ENCODE assay signal across 8 cellular contexts in genomic region chr19:18091217-18091608, GRCh38. TPM values are rescaled to one million over a fixed set of nuclear protein-coding genes. Genes with fewer than 3 reads are reported as not detected.
A peak's percentile ranks its signal among the peaks of the same experiment; 100 is the strongest.
DNase-seq lines count a peak whose midpoint lies in the region; ATAC-seq, FAIRE-seq and TF ChIP-seq lines count a peak whose summit lies in the region.

No MANE protein-coding gene starts in this region.

- no TSS peak for BruUV-seq in OCI-LY7 (replicated peaks; lab: Mats Ljungman, UMichigan)

- H3K9ac ChIP-seq in DND-41 (ENCODE audit: low read depth, low read length) (no peak overlapping the region), smooth muscle cell (ENCODE audit: low read depth) (no peak overlapping the region)

- no peak for FAIRE-seq in D721Med (lab: Jason Lieb, UNC)

- peaks cover 35 to 79% (median 64%) of the 10 kb centered on the region in 7 donors for H3K4me1 Mint-ChIP-seq in naive thymus-derived CD4-positive, alpha-beta T cell

- POLR2A ChIA-PET in OCI-LY7 (lab: Charles Lee): interaction anchor here (0.6 to 1.6 kb wide), 6 partner anchors 8 to 232 kb away, joined by 3 to 10 read pairs (median 6); no protein-coding TSS in a partner anchor
- POLR2A ChIA-PET in naive thymus-derived CD4-positive, alpha-beta T cell (lab: Charles Lee): interaction anchor here (0.6 to 15.6 kb wide), 16 partner anchors 14 to 231 kb away, joined by 3 to 169 read pairs (median 4); partner anchors contain the start of genes ARRDC2, JUND and PIK3R2

- H3K27ac ChIP-seq in DND-41 (ENCODE audit: low read length) (no peak overlapping the region), OCI-LY7 (ENCODE audit: low read depth, low read length, poor library complexity, severe bottlenecking) (peak overlapping the region; percentile 97), tibial artery (peak overlapping the region; percentile 42 to 46), smooth muscle cell (ENCODE audit: low read depth) (no peak overlapping the region)
- peak overlapping the region; percentile 82 for H3K27ac ChIP-seq in naive thymus-derived CD4-positive, alpha-beta T cell (ENCODE audit: low read depth, low read length)

- H3K27me3 Mint-ChIP-seq in naive thymus-derived CD4-positive, alpha-beta T cell: no peaks in the 10 kb centered on the region

- H3K9me3 ChIP-seq in DND-41 (ENCODE audit: insufficient read depth, low read length, severe bottlenecking) (no peaks in the 10 kb centered on the region), OCI-LY7 (ENCODE audit: low read length) (no peaks in the 10 kb centered on the region), tibial artery (no peaks in the 10 kb centered on the region), smooth muscle cell (replicated peaks; ENCODE audit: low read depth) (no peaks in the 10 kb centered on the region)
- no peaks in the 10 kb centered on the region for H3K9me3 ChIP-seq in naive thymus-derived CD4-positive, alpha-beta T cell (ENCODE audit: control insufficient read depth in 2 of 3, low read length in 3 of 3)

- no peak for ATAC-seq in DND-41 (ENCODE audit: insufficient read depth, low read depth)
- peak; percentile 84 for ATAC-seq in naive thymus-derived CD4-positive, alpha-beta T cell
- no peak for ATAC-seq in GM21619 (IDR thresholded peaks at IDR 0.05; ENCODE audit: unreplicated experiment)

- peaks cover 0 to 2% (median 0%) of the 10 kb centered on the region in 5 donors for H3K36me3 Mint-ChIP-seq in naive thymus-derived CD4-positive, alpha-beta T cell

- H3K4me1 ChIP-seq in DND-41 (ENCODE audit: insufficient read depth, low read length) (peaks cover 14% of the 10 kb centered on the region), OCI-LY7 (ENCODE audit: insufficient read depth, low read length, poor library complexity, severe bottlenecking) (peaks cover 94% of the 10 kb centered on the region), tibial artery (peaks cover 0 to 37% (median 16%) of the 10 kb centered on the region in 4 donors), smooth muscle cell (ENCODE audit: low read depth) (no peaks in the 10 kb centered on the region)
- H3K4me1 ChIP-seq in naive thymus-derived CD4-positive, alpha-beta T cell (ENCODE audit: control insufficient read depth in 2 of 2, insufficient read depth in 2 of 2, low read length in 2 of 2): peaks cover 54 to 69% of the 10 kb centered on the region in 2 donors

- peak overlapping the region; percentile 59 to 95 (median 74) for H3K4me3 Mint-ChIP-seq in naive thymus-derived CD4-positive, alpha-beta T cell

- 67% methylated on average over 12 of the region's 12 CpGs for WGBS in smooth muscle cell (ENCODE audit: low lambda C conversion rate)

- CTCF ChIA-PET in OCI-LY7 (lab: Charles Lee; ENCODE audit: unreplicated experiment): interaction anchor here (0.5 to 1.0 kb wide), 2 partner anchors 18 to 189 kb away, joined by 3 read pairs; no protein-coding TSS in a partner anchor
- CTCF ChIA-PET in naive thymus-derived CD4-positive, alpha-beta T cell (lab: Charles Lee): interaction anchor here (0.7 to 3.7 kb wide), 8 partner anchors 17 to 193 kb away, joined by 3 to 16 read pairs (median 4); no protein-coding TSS in a partner anchor

- H3K4me3 ChIP-seq in DND-41 (ENCODE audit: low read depth in 1 of 2, low read length in 2 of 2) (no peak overlapping the region), OCI-LY7 (ENCODE audit: low read depth, low read length, poor library complexity, severe bottlenecking) (peak overlapping the region; percentile 53), tibial artery (no peak overlapping the region), smooth muscle cell (no peak overlapping the region)
- H3K4me3 ChIP-seq in naive thymus-derived CD4-positive, alpha-beta T cell (ENCODE audit: low read length): no peak overlapping the region

- no peaks in the 10 kb centered on the region for H3K9me3 Mint-ChIP-seq in naive thymus-derived CD4-positive, alpha-beta T cell

- H4K20me1 ChIP-seq in DND-41 (ENCODE audit: insufficient read depth, low read length) (no peaks in the 10 kb centered on the region), OCI-LY7 (ENCODE audit: insufficient read depth, low read length) (no peaks in the 10 kb centered on the region), smooth muscle cell (ENCODE audit: low read depth) (no peaks in the 10 kb centered on the region)

- peak overlapping the region; percentile 94 to 99 (median 98) for H3K27ac Mint-ChIP-seq in naive thymus-derived CD4-positive, alpha-beta T cell

- intact Hi-C loops in OCI-LY7 (cut with micrococcal nuclease; ENCODE audit: unreplicated experiment): loop anchor here (10.0 kb wide), 1 partner anchor 146 kb away; no protein-coding TSS in a partner anchor
- intact Hi-C loops in naive thymus-derived CD4-positive, alpha-beta T cell (cut with micrococcal nuclease): loop anchor here (1.0 to 2.0 kb wide), 4 partner anchors 8 to 61 kb away; no protein-coding TSS in a partner anchor
- intact Hi-C loops in tibial artery (cut with DNase I; ENCODE audit: low total_unique reads): no loop called here

- H3K9me2 ChIP-seq in OCI-LY7 (ENCODE audit: insufficient read depth, low read length): no peaks in the 10 kb centered on the region

- DNase-seq in DND-41 (peak; percentile 55), OCI-LY7 (ENCODE audit: low spot score) (peak; percentile 83), tibial artery (peak; percentile 57 to 83), smooth muscle cell (lab: John Stamatoyannopoulos, UW; ENCODE audit: unreplicated experiment) (no peak), D721Med (ENCODE audit: insufficient read length, low spot score) (no peak)
- peak; percentile 74 for DNase-seq in activated gamma-delta T cell treated with anti-CD3 and anti-CD28 coated beads, Interleukin-2, amount 50 U/mL, for 16 hours (ENCODE audit: low read depth)
- peak; percentile 52 to 84 (median 79) for DNase-seq in naive thymus-derived CD4-positive, alpha-beta T cell

- H3K36me3 ChIP-seq in DND-41 (ENCODE audit: insufficient read depth, low read length): no peaks in the 10 kb centered on the region
- peaks cover 3% of the 10 kb centered on the region; the same call in 1 of the 2 replicates for H3K36me3 ChIP-seq in OCI-LY7 (ENCODE audit: insufficient read depth, low read length)
- no peaks in the 10 kb centered on the region for H3K36me3 ChIP-seq in naive thymus-derived CD4-positive, alpha-beta T cell (ENCODE audit: control insufficient read depth in 2 of 3, insufficient read depth in 3 of 3, low read length in 3 of 3)
- no peaks in the 10 kb centered on the region for H3K36me3 ChIP-seq in tibial artery
- H3K36me3 ChIP-seq in smooth muscle cell (ENCODE audit: low read depth): no peaks in the 10 kb centered on the region

- H3K4me2 ChIP-seq in DND-41 (ENCODE audit: insufficient read depth, low read length): no peak overlapping the region
- peak overlapping the region; percentile 98 for H3K4me2 ChIP-seq in OCI-LY7 (ENCODE audit: low read length)
- no peak overlapping the region for H3K4me2 ChIP-seq in smooth muscle cell

- TF ChIP-seq CTCF in DND-41 (IDR thresholded peaks at IDR 0.05; ENCODE audit: borderline replicate concordance, extremely low read depth, low read length, poor library complexity, severe bottlenecking): no peak
- no peak for TF ChIP-seq CTCF in OCI-LY7 (conservative IDR thresholded peaks at IDR 0.05; ENCODE audit: low read length)
- TF ChIP-seq CTCF in tibial artery (IDR thresholded peaks at IDR 0.05): no peak
- no peak for TF ChIP-seq CTCF in smooth muscle cell (IDR thresholded peaks at IDR 0.05; ENCODE audit: borderline replicate concordance, insufficient read depth, poor library complexity, severe bottlenecking)
- no peak for TF ChIP-seq CTCF in D721Med (IDR thresholded peaks at IDR 0.05; ENCODE audit: insufficient read depth, missing control alignments)

- H3K27me3 ChIP-seq in DND-41 (ENCODE audit: insufficient read depth, low read length, poor library complexity) (no peaks in the 10 kb centered on the region), tibial artery (no peaks in the 10 kb centered on the region), smooth muscle cell (ENCODE audit: low read depth) (no peaks in the 10 kb centered on the region)
- no peaks in the 10 kb centered on the region for H3K27me3 ChIP-seq in naive thymus-derived CD4-positive, alpha-beta T cell (ENCODE audit: control insufficient read depth in 2 of 2, insufficient read depth in 2 of 2, low read length in 2 of 2)

- no peaks in the 10 kb centered on the region for H3F3A ChIP-seq in smooth muscle cell (ENCODE audit: low read depth)

- H2AFZ ChIP-seq in DND-41 (ENCODE audit: low read depth, low read length): no peak overlapping the region
- peak overlapping the region; percentile 67 for H2AFZ ChIP-seq in OCI-LY7 (ENCODE audit: low read length)
- H2AFZ ChIP-seq in smooth muscle cell (ENCODE audit: low read depth): no peak overlapping the region

- H3K79me2 ChIP-seq in DND-41 (ENCODE audit: insufficient read depth, low read length) (no peaks in the 10 kb centered on the region), OCI-LY7 (ENCODE audit: insufficient read depth, low read depth, low read length) (peaks cover 14% of the 10 kb centered on the region; the same call in 1 of the 2 replicates), smooth muscle cell (ENCODE audit: low read depth) (no peaks in the 10 kb centered on the region)

RNA-seq across cellular contexts. Expression of gene IL12RB1, which starts 4.5 kb away (rescaled TPM):
- 6.0 and 7.7 TPM in 2 replicates for total RNA-seq in OCI-LY7 (2014; rRNA removed; shearing (Covaris generic))
- 26.0 and 41.7 TPM in 2 replicates for total RNA-seq in OCI-LY7 (2022)
- 100 to 1,000 TPM in 1 of 5 experiments, 10 to 100 TPM in 4; 17.7 to 110 (median 25.0) TPM for total RNA-seq in naive thymus-derived CD4-positive, alpha-beta T cell
- polyA plus RNA-seq in naive thymus-derived CD4-positive, alpha-beta T cell: 10 to 100 TPM; 17.6 to 24.1 TPM
- not detected in 2 replicates for total RNA-seq in smooth muscle cell
- not detected in 2 replicates for polyA plus RNA-seq in smooth muscle cell

RNA-seq across cellular contexts. Expression of gene MAST3, which starts 6.4 kb away (rescaled TPM):
- 14.3 and 14.8 TPM in 2 replicates for total RNA-seq in OCI-LY7 (2014; rRNA removed; shearing (Covaris generic))
- 31.0 and 31.4 TPM in 2 replicates for total RNA-seq in OCI-LY7 (2022)
- 10 to 100 TPM; 36.0 to 58.7 (median 50.6) TPM for total RNA-seq in naive thymus-derived CD4-positive, alpha-beta T cell
- polyA plus RNA-seq in naive thymus-derived CD4-positive, alpha-beta T cell: 10 to 100 TPM; 10.2 to 20.3 TPM
- total RNA-seq in smooth muscle cell: 3.6 and 4.3 TPM in 2 replicates
- polyA plus RNA-seq in smooth muscle cell: 4.3 and 10.3 TPM in 2 replicates

Comparison
In these comparisons a context has a peak if more than half of its experiments do, and no peak if none do; other contexts are left out.
1. DNase-seq: peak in DND-41 (single experiment), OCI-LY7 (single experiment), activated gamma-delta T cell treated with anti-CD3 and anti-CD28 coated beads, Interleukin-2, amount 50 U/mL, for 16 hours (single experiment), naive thymus-derived CD4-positive, alpha-beta T cell (9 of 9) and tibial artery (2 of 2); none in smooth muscle cell (single experiment) and D721Med (single experiment).
2. H3K27ac ChIP-seq: peak in OCI-LY7 (single experiment), naive thymus-derived CD4-positive, alpha-beta T cell (single experiment) and tibial artery (2 of 2); none in DND-41 (single experiment) and smooth muscle cell (single experiment).